In the genomic region with DNA sequence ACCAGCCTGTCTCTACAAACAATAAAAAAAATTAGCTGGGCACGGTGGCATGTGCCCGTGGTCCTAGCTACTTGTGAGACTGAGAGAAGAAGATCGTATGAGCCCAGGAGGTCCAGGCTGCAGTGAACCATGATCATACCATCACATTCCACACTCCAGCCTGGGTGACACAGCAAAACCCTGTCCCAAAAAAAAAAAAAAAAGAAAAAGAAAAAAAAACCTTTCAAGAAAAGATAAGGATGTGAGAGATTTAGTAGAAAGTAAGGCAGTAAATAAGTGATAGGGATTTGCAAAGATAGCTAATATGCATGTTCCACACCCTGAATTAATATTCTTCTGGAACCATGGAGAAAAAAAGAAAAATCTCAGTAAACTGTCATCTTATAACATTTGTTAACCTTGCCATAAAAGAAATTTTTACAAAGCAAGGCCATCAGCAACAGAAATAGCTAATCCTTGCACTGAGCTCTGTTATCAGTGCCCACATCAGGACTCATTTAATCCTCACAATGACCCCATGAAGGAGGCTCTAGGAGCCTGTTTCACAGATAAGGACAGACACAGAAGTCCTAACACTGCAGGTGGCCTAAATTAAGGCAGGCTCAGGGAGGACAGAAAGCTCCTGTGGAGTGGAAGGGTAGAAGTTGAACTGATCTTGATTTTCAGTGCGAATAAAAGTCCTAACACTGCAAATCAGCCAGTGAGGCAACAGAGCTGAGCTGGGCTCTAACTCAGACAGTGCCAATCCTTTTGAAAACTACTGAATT, we compare ENCODE assay signal across 8 cellular contexts. TPM values are rescaled to one million over a fixed set of nuclear protein-coding genes. Genes with fewer than 3 reads are reported as not detected.
DNase-seq lines count a peak whose midpoint lies in the region; ATAC-seq and TF ChIP-seq lines count a peak whose summit lies in the region.
"Had no signal": no experiment of that assay in that cellular context is flagged by ENCODE, and none has a peak within 500 bp of the region (broad histone marks: within the 10 kb centered on the region; RNA-seq: fewer than 3 reads in every experiment).

No MANE protein-coding gene starts in this region.

- H3K79me2 ChIP-seq in OCI-LY3 (ENCODE audit: low read length) = peaks cover 100% of the 10 kb centered on the region
- peaks cover 100% of the 10 kb centered on the region for H3K79me2 ChIP-seq in neural progenitor cell (ENCODE audit: low read depth)

- H3K27me3 ChIP-seq in OCI-LY3 (ENCODE audit: low read depth, low read length) (no peaks in the 10 kb centered on the region), neural progenitor cell (no peaks in the 10 kb centered on the region), H7 (ENCODE audit: control insufficient read depth, insufficient read depth, low read length) (no peaks in the 10 kb centered on the region)

- H3K36me3 Mint-ChIP-seq in chondrocyte (ENCODE audit: low read depth) = peaks cover 5% of the 10 kb centered on the region
- H3K36me3 Mint-ChIP-seq in neural progenitor cell = peaks cover 55% of the 10 kb centered on the region

- no peaks in the 10 kb centered on the region for H3K9me3 ChIP-seq in OCI-LY3 (ENCODE audit: insufficient read depth, low read length)
- H3K9me3 ChIP-seq in neural progenitor cell (ENCODE audit: low read depth) = no peaks in the 10 kb centered on the region

- no peak overlapping the region for H3K4me3 ChIP-seq in OCI-LY3 (ENCODE audit: low read length)
- H3K4me3 ChIP-seq in neural progenitor cell = no peak overlapping the region
- H3K4me3 ChIP-seq in H7 (ENCODE audit: insufficient read depth, low read depth, low read length) = no peak overlapping the region

- H3K4me2 ChIP-seq in OCI-LY3 (ENCODE audit: low read length) (no peak overlapping the region), neural progenitor cell (peak overlapping the region; percentile 9)

- H3K4me1 ChIP-seq in OCI-LY3 (ENCODE audit: low read length) = peaks cover 5% of the 10 kb centered on the region; the same call in 1 of the 2 replicates
- peaks cover 12% of the 10 kb centered on the region for H3K4me1 ChIP-seq in neural progenitor cell

- no peak overlapping the region for H3K4me3 Mint-ChIP-seq in chondrocyte (ENCODE audit: unreplicated experiment)
- H3K4me3 Mint-ChIP-seq in neural progenitor cell = no peak overlapping the region

- ATAC-seq in HG03139 (IDR thresholded peaks at IDR 0.05; ENCODE audit: unreplicated experiment) = no peak
- ATAC-seq in HG03196 (IDR thresholded peaks at IDR 0.05; ENCODE audit: unreplicated experiment) = no peak

- peaks cover 44% of the 10 kb centered on the region for H3F3A ChIP-seq in neural progenitor cell (ENCODE audit: low read depth)

- H3K4me1 Mint-ChIP-seq in chondrocyte (ENCODE audit: low read depth) (peaks cover 76% of the 10 kb centered on the region), neural progenitor cell (peaks cover 10% of the 10 kb centered on the region)

- no peak overlapping the region for H3K9ac ChIP-seq in OCI-LY3 (ENCODE audit: low read length)
- H3K9ac ChIP-seq in neural progenitor cell = no peak overlapping the region

- TF ChIP-seq CTCF in OCI-LY3 (IDR thresholded peaks at IDR 0.05; ENCODE audit: low read depth, low read length) = no peak
- TF ChIP-seq CTCF in chondrocyte (IDR thresholded peaks at IDR 0.05) = no peak
- no peak for TF ChIP-seq CTCF in neural progenitor cell (IDR thresholded peaks at IDR 0.05)

- no peak overlapping the region for H2AFZ ChIP-seq in OCI-LY3 (ENCODE audit: low read depth, low read length)
- no peak overlapping the region for H2AFZ ChIP-seq in neural progenitor cell (replicated peaks)

- H3K27me3 Mint-ChIP-seq in chondrocyte (ENCODE audit: low read depth) (no peaks in the 10 kb centered on the region), neural progenitor cell (ENCODE audit: insufficient read depth, low read depth) (peaks cover 3% of the 10 kb centered on the region)

- H3K36me3 ChIP-seq in OCI-LY3 (replicated peaks; ENCODE audit: low read depth, low read length) (peaks cover 25% of the 10 kb centered on the region), neural progenitor cell (peaks cover 4% of the 10 kb centered on the region), H7 (replicated peaks; ENCODE audit: control insufficient read depth, insufficient read depth, low read length) (no peaks in the 10 kb centered on the region; the same call in 1 of the 2 replicates)

- peak overlapping the region; percentile 89 for H3K27ac Mint-ChIP-seq in chondrocyte (ENCODE audit: unreplicated experiment)
- H3K27ac Mint-ChIP-seq in neural progenitor cell = no peak overlapping the region

- H3K9me3 Mint-ChIP-seq in chondrocyte (ENCODE audit: low read depth) (no peaks in the 10 kb centered on the region), neural progenitor cell (peaks cover 44% of the 10 kb centered on the region)

- DNase-seq in EH (ENCODE audit: low read depth) (peak; percentile 58), chondrocyte (ENCODE audit: low spot score) (no peak), neural progenitor cell (ENCODE audit: low spot score) (peak; percentile 43), H7 (no peak)
- DNase-seq: NCI-H1048 had no signal

- H3K27ac ChIP-seq in OCI-LY3 (ENCODE audit: low read length) (0 out of 2 replicates have a peak overlapping the region, but pooled peaks have one; percentile 11), neural progenitor cell (no peak overlapping the region)

- H4K20me1 ChIP-seq in OCI-LY3 (ENCODE audit: insufficient read depth, low read length) = peaks cover 95% of the 10 kb centered on the region
- H4K20me1 ChIP-seq in neural progenitor cell (ENCODE audit: low read depth) = peaks cover 99% of the 10 kb centered on the region

RNA-seq across cellular contexts. Expression of a gene that starts 7.6 kb away (rescaled TPM):
- total RNA-seq in chondrocyte (419 to 543 TPM (median 538 TPM) in 3 replicates), neural progenitor cell (ENCODE audit: low replicate concordance) (175 and 197 TPM in 2 replicates)
- 135 and 159 TPM in 2 replicates for total RNA-seq in H7 (2014; rRNA removed; shearing (Covaris generic))

RNA-seq across cellular contexts. Expression of a gene that starts 31.8 kb away (rescaled TPM):
- total RNA-seq in chondrocyte (2.1 to 2.3 TPM (median 2.1 TPM) in 3 replicates), neural progenitor cell (ENCODE audit: low replicate concordance) (0.53 TPM in 1 of 2 replicates, not detected in the other)
- total RNA-seq in H7 (2014; rRNA removed; shearing (Covaris generic)) = 1.6 and 3.7 TPM in 2 replicates

RNA-seq across cellular contexts. Expression of a gene that starts 35.8 kb away (rescaled TPM):
- total RNA-seq in chondrocyte (0.67 to 0.90 TPM (median 0.68 TPM) in 3 replicates), neural progenitor cell (ENCODE audit: low replicate concordance) (2.9 and 7.4 TPM in 2 replicates)
- total RNA-seq in H7 (2014; rRNA removed; shearing (Covaris generic)) = 24.1 and 29.4 TPM in 2 replicates

Comparison
In these comparisons a context has a peak if more than half of its experiments do, and no peak if none do; other contexts are left out.
1. DNase-seq: peak in EH (single experiment) and neural progenitor cell (single experiment); none in chondrocyte (single experiment) and H7 (single experiment).